Comparison of ENCODE assay signal across 3 cellular contexts in the genomic region with DNA sequence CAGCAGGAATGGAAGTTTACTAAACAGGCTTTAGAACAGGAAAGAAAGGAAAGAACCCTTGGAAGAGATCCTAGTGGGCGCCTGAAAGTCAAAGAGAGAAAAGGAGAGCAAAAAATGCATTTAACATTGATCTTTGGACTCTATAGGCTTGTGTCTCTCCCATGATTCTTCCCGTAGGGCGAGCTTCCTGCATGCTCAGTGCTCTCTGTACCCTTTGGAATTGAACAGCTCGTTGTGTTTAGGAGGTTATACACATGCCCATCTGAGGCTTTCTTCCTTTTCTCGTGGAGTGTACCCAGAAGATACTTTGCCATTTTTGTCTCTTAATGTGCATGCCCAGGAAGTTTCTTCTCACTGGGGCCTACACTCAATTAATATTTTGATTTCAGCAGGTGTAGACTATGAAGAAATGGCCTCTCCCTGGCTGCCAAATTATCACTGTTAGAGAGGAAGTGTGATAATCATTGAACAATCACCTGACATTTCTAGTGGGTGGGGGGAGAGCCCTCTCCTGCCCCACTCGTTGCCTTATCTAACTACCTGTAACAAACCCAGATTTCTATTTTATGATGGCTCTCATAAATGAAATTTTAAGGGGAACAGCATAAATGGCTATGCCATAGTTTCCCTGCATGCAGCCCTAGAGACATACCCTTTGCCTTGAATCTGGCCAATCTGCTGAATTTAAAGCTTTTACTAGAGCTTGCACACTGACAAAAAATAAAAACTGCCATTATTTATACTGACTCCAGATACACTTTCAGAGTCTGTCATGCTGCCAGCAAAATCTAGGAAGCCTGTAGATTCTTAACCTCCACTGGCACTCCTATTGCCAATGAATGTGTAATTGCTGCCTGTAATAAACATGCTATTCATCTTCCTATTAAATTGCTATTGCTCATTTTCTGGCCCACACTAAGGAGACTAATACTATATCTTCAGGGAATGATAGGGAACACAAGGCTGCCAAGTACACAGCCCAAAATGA. TPM values are rescaled to one million over a fixed set of nuclear protein-coding genes. Genes with fewer than 3 reads are reported as not detected.
"Had no signal": no experiment of that assay in that cellular context is flagged by ENCODE, and none has a peak within 500 bp of the region (broad histone marks: within the 10 kb centered on the region; RNA-seq: fewer than 3 reads in every experiment).

No MANE protein-coding gene starts in this region.

RNA-seq across cellular contexts. Expression of gene MALL, which starts 56.0 kb away (rescaled TPM):
- total RNA-seq: activated naive CD4-positive, alpha-beta T cell treated with anti-CD3 and anti-CD28 coated beads, Interleukin-2, amount 50 U/mL, for 72 hours; activated naive CD8-positive, alpha-beta T cell treated with anti-CD3 and anti-CD28 coated beads, Interleukin-2, amount 10 ng/mL, durations not matched to agents 7 days and 5 days had no signal
- polyA plus RNA-seq: cardiac muscle cell had no signal
